Comparison of ENCODE assay signal across 17 cellular contexts in the genomic region with DNA sequence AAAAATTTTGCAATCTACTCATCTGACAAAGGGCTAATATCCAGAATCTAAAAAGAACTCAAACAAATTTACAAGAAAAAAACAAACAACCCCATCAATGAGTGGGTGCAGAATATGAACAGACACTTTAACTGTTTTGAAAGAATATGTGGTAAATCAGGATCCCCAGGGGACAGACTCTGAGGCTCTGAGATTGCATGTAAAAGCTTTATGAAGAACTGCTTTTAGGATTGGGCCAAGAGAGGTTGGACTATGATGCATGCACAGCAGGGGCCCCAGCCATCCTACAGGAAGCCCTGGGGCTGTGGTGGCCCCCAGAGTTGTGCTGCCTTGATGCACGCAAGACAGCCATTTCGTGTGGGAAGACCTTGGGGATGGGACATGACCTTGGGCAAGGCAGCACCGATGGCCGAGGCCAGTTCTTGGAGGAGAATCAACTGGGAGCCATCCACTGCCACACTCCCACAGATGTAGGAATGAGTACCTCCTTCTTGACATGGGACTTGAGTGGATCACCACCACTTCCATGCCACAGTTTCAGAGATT.
"Had no signal": no experiment of that assay in that cellular context is flagged by ENCODE, and none has a peak within 500 bp of the region (broad histone marks: within the 10 kb centered on the region; RNA-seq: fewer than 3 reads in every experiment).

No MANE protein-coding gene starts in this region.

- H3K9me3 ChIP-seq: suprapubic skin had no signal

- H3K27ac ChIP-seq: dorsolateral prefrontal cortex, right atrium auricular region, suprapubic skin had no signal

- H3K4me3 ChIP-seq: dorsolateral prefrontal cortex, right atrium auricular region, suprapubic skin had no signal

- H3K27me3 ChIP-seq: right atrium auricular region, suprapubic skin had no signal

- ATAC-seq: activated CD4-positive, CD25-positive, alpha-beta regulatory T cell treated with anti-CD3 and anti-CD28 coated beads, Interleukin-2, amount 50 U/mL, for 24 hours; left ventricle myocardium superior; T-cell had no signal

- H3K36me3 ChIP-seq: right atrium auricular region, suprapubic skin had no signal

- DNase-seq: activated CD4-positive, alpha-beta T cell treated with anti-CD3 and anti-CD28 coated beads, Interleukin-2, amount 50 U/mL, for 1 hour; activated naive CD4-positive, alpha-beta T cell; activated naive CD8-positive, alpha-beta T cell treated with anti-CD3 and anti-CD28 coated beads, Interleukin-2, amount 10 ng/mL, durations not matched to agents 7 days and 5 days; anterior cingulate cortex; dorsolateral prefrontal cortex; endodermal cell; hypothalamus; kidney glomerular epithelial cell; left ventricle myocardium superior; mesendoderm; nucleus accumbens; T-cell; T-helper 9 cell; trophoblast cell had no signal

- H3K4me1 ChIP-seq: right atrium auricular region, suprapubic skin had no signal
